ENCODE assay signal across 9 cellular contexts in the genomic region with DNA sequence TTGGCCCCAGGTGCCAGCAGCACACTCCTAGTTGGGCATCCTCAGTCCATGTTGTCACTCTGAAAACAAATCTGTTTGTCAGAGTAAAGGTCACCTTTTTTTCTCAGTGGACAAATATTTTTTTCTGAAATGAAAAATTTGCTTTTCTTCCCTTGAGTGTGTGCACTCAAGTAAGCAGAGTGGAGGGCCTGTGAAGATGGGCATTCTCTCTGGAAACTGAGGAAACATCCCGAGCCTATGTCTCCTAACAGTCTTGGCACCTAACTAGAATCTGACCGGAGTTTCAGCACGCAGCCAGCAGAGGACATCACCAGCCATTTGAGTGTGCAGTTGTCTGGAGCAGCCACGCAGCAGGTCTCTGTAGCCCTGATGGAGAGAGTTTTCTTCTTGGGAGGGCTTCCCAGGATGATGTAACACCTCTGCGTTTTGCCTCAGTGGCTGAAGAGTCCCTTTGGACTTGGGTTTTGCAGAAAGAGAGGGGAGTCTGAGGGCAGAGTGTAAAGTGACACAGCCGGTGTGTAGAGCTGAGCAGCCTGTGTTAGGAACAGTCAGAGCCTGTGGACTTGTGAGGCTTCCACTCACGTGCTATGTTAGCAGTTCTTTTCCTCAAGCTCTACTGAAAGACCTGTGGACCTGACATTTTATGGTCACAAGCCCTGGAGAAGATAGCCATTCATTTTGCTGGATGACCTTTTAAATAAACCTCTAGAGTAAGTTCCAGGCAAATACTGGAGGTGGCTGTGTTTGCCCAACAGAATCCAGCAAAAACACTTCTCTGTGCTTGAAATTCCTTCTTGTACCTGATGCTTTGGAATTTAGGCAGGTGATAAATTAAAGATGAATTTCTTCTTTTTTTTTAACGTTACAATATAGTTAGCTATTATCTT. TPM values are rescaled to one million over a fixed set of nuclear protein-coding genes. Genes with fewer than 3 reads are reported as not detected.
DNase-seq lines count a peak whose midpoint lies in the region; ATAC-seq, FAIRE-seq and TF ChIP-seq lines count a peak whose summit lies in the region.
"Had no signal": no experiment of that assay in that cellular context is flagged by ENCODE, and none has a peak within 500 bp of the region (broad histone marks: within the 10 kb centered on the region; RNA-seq: fewer than 3 reads in every experiment).

No MANE protein-coding gene starts in this region.

- no TSS peak for BruUV-seq in A673 (replicated peaks; lab: Mats Ljungman, UMichigan)

- H3K4me1 Mint-ChIP-seq in CD4-positive, alpha-beta T cell (ENCODE audit: low read depth) = peaks cover 27% of the 10 kb centered on the region

- peak; percentile 51 for DNase-seq in A673 (ENCODE audit: low spot score)
- DNase-seq in epithelial cell of esophagus (ENCODE audit: low read depth) = no peak
- peak; percentile 48 for DNase-seq in mesendoderm
- DNase-seq in NCI-H748 (lab: John Stamatoyannopoulos, UW; ENCODE audit: unreplicated experiment) = no peak
- no peak for DNase-seq in putamen (ENCODE audit: low spot score)
- DNase-seq in CD4-positive, alpha-beta T cell = no peak
- no peak for DNase-seq in RCC 7860 (ENCODE audit: low spot score)
- DNase-seq: NCI-H82 had no signal

- H3K27me3 ChIP-seq in A673 (replicated peaks; ENCODE audit: insufficient read depth, low read depth, low read length, poor library complexity) (no peaks in the 10 kb centered on the region), mesendoderm (ENCODE audit: insufficient read depth, low read length, poor library complexity) (no peaks in the 10 kb centered on the region)
- H3K27me3 ChIP-seq in CD4-positive, alpha-beta T cell (ENCODE audit: control insufficient read depth, insufficient read depth, low read length) = no peaks in the 10 kb centered on the region

- no peak for ATAC-seq in CD4-positive, alpha-beta T cell (ENCODE audit: poor library complexity)

- no peak overlapping the region for H4K5ac ChIP-seq in mesendoderm (ENCODE audit: low read length)

- H3K4ac ChIP-seq in mesendoderm (ENCODE audit: low read depth, low read length) = no peak overlapping the region

- no peak overlapping the region for H4K8ac ChIP-seq in mesendoderm (ENCODE audit: low read depth, low read length)

- POLR2A ChIA-PET in A673 (lab: Charles Lee; ENCODE audit: low non-redundant PET) = interaction anchor here (0.5 kb wide), 1 partner anchor 30 kb away, joined by 3 read pairs; no protein-coding TSS in a partner anchor
- POLR2A ChIA-PET in CD4-positive, alpha-beta T cell (lab: Charles Lee) = no interaction called here

- H3K27ac ChIP-seq in A673 (ENCODE audit: low read depth, low read length, poor library complexity, severe bottlenecking) (no peak overlapping the region), mesendoderm (ENCODE audit: low read depth, low read length) (no peak overlapping the region)
- no peak overlapping the region for H3K27ac ChIP-seq in CD4-positive, alpha-beta T cell (ENCODE audit: low read depth, low read length)

- H3K4me1 ChIP-seq in A673 (ENCODE audit: insufficient read depth, low read length, poor library complexity, severe bottlenecking) (peaks cover 29% of the 10 kb centered on the region), mesendoderm (ENCODE audit: control insufficient read depth, low read depth, low read length) (peaks cover 2% of the 10 kb centered on the region)

- CTCF ChIA-PET in A673 (lab: Charles Lee) = interaction anchor here (1.8 kb wide), 1 partner anchor 32 kb away, joined by 5 read pairs; no protein-coding TSS in a partner anchor
- CTCF ChIA-PET in CD4-positive, alpha-beta T cell (lab: Charles Lee) = interaction anchor here (1.0 kb wide), 1 partner anchor 10 kb away, joined by 3 read pairs; no protein-coding TSS in a partner anchor

- H3K36me3 ChIP-seq in A673 (ENCODE audit: insufficient read depth, low read length, poor library complexity, severe bottlenecking) = no peaks in the 10 kb centered on the region
- H3K36me3 ChIP-seq in mesendoderm (ENCODE audit: control insufficient read depth, insufficient read depth, low read length) = no peaks in the 10 kb centered on the region

- no peak overlapping the region for H3K23ac ChIP-seq in mesendoderm (ENCODE audit: low read length)

- no peaks in the 10 kb centered on the region for H3K9me3 ChIP-seq in A673 (ENCODE audit: low read depth, low read length, poor library complexity, severe bottlenecking)
- H3K9me3 ChIP-seq in CD4-positive, alpha-beta T cell (ENCODE audit: control insufficient read depth, low read length) = no peaks in the 10 kb centered on the region

- H3K18ac ChIP-seq in mesendoderm (ENCODE audit: low read length) = no peak overlapping the region

- no peak overlapping the region for H3K9ac ChIP-seq in mesendoderm (ENCODE audit: low read length)

- H3K79me1 ChIP-seq in mesendoderm (ENCODE audit: low read length) = no peaks in the 10 kb centered on the region

- peak; percentile 51 for TF ChIP-seq CTCF in A673 (conservative IDR thresholded peaks at IDR 0.05; ENCODE audit: low read depth, low read length)
- peak; percentile 33; the same call in 1 of the 2 replicates for TF ChIP-seq CTCF in LNCAP (IDR thresholded peaks at IDR 0.05)
- peak; percentile 2 for TF ChIP-seq CTCF in epithelial cell of esophagus (IDR thresholded peaks at IDR 0.05; ENCODE audit: insufficient read depth, low read depth, low read length, missing control alignments)
- no peak for TF ChIP-seq CTCF in CD4-positive, alpha-beta T cell (IDR thresholded peaks at IDR 0.05)

- peaks cover 66% of the 10 kb centered on the region for H3K36me3 Mint-ChIP-seq in CD4-positive, alpha-beta T cell (ENCODE audit: low read depth)

- no peaks in the 10 kb centered on the region for H3K27me3 Mint-ChIP-seq in CD4-positive, alpha-beta T cell

- H2BK120ac ChIP-seq in mesendoderm (ENCODE audit: low read depth, low read length) = no peak overlapping the region

- H2AK5ac ChIP-seq in mesendoderm (ENCODE audit: low read length) = no peak overlapping the region

- intact Hi-C loops in A673 (cut with micrococcal nuclease; ENCODE audit: unreplicated experiment) = loop anchor here (5.0 kb wide), 1 partner anchor 53 kb away; a partner anchor contains a TSS
- intact Hi-C loops in CD4-positive, alpha-beta T cell (cut with DNase I, micrococcal nuclease) = no loop called here

- no peak overlapping the region for H3K4me3 Mint-ChIP-seq in CD4-positive, alpha-beta T cell

- no peak overlapping the region for H3K56ac ChIP-seq in mesendoderm (ENCODE audit: low read length)

- no peak overlapping the region for H3K4me2 ChIP-seq in mesendoderm (ENCODE audit: low read length)

- WGBS in mesendoderm (ENCODE audit: extremely low coverage, insufficient coverage, low lambda C conversion rate) = no CpG with 5 or more reads among the region's 8 CpGs

- no peaks in the 10 kb centered on the region for H3K9me3 Mint-ChIP-seq in CD4-positive, alpha-beta T cell

- H2BK5ac ChIP-seq in mesendoderm (ENCODE audit: low read length) = no peak overlapping the region

- no peaks in the 10 kb centered on the region for H3K79me2 ChIP-seq in mesendoderm (ENCODE audit: control insufficient read depth, insufficient read depth, low read length)

- no peak for FAIRE-seq in RCC 7860 (lab: Jason Lieb, UNC)

- H3K27ac Mint-ChIP-seq in CD4-positive, alpha-beta T cell = no peak overlapping the region

- no peak overlapping the region for H2BK15ac ChIP-seq in mesendoderm (replicated peaks; ENCODE audit: low read depth)

- H3K4me3 ChIP-seq in A673 (ENCODE audit: low read depth, low read length, poor library complexity, severe bottlenecking) (no peak overlapping the region), epithelial cell of esophagus (ENCODE audit: low read length) (no peak overlapping the region), mesendoderm (ENCODE audit: low read length) (no peak overlapping the region)

RNA-seq across cellular contexts. Expression of a gene that starts 51.6 kb away (rescaled TPM):
- 43.9 and 52.4 TPM in 2 replicates for total RNA-seq in A673 (2021)
- 7.2 TPM for polyA plus RNA-seq in mesendoderm (2013, experiment 1 of 2)
- polyA plus RNA-seq in mesendoderm (2013, experiment 2 of 2) = 7.6 TPM
- total RNA-seq in CD4-positive, alpha-beta T cell = 10 to 100 TPM; 36.0 to 39.2 TPM

Comparison
In these comparisons a context has a peak if more than half of its experiments do, and no peak if none do; other contexts are left out.
1. DNase-seq: peak in A673 (single experiment) and mesendoderm (single experiment); none in epithelial cell of esophagus (single experiment), NCI-H748 (single experiment), putamen (single experiment), CD4-positive, alpha-beta T cell (0 of 10) and RCC 7860 (single experiment).